11 cellular contexts compared by ENCODE assay signal in genomic region chr5:154238776-154239481, GRCh38. TPM values are rescaled to one million over a fixed set of nuclear protein-coding genes. Genes with fewer than 3 reads are reported as not detected.
DNase-seq lines count a peak whose midpoint lies in the region; ATAC-seq and TF ChIP-seq lines count a peak whose summit lies in the region.
"Had no signal": no experiment of that assay in that cellular context is flagged by ENCODE, and none has a peak within 500 bp of the region (broad histone marks: within the 10 kb centered on the region; RNA-seq: fewer than 3 reads in every experiment).

No MANE protein-coding gene starts in this region.

- H3K27ac ChIP-seq in rectal smooth muscle tissue (ENCODE audit: low read depth, low read length) (peak overlapping the region; percentile 11), upper lobe of right lung (no peak overlapping the region), hepatocyte (no peak overlapping the region)
- no peak overlapping the region for H3K27ac ChIP-seq in CD8-positive, alpha-beta memory T cell (ENCODE audit: low read depth, low read length)

- intact Hi-C loops in upper lobe of right lung (cut with DNase I), result no loop called here

- DNase-seq in NCI-H82 (lab: John Stamatoyannopoulos, UW) (peak; percentile 5), NCI-H82 treated with DMSO at 0.1 percent for 48 hours (lab: John Stamatoyannopoulos, UW; ENCODE audit: unreplicated experiment) (no peak), upper lobe of right lung (no peak), hepatocyte (ENCODE audit: low spot score) (no peak)
- DNase-seq in CD8-positive, alpha-beta memory T cell, result no peak
- DNase-seq: 8988T; activated CD8-positive, alpha-beta T cell treated with anti-CD3 and anti-CD28 coated beads for 36 hours; KBM-7 had no signal

- H4K20me1 ChIP-seq in hepatocyte (ENCODE audit: insufficient read depth, poor library complexity, severe bottlenecking), result no peaks in the 10 kb centered on the region

- CTCF ChIA-PET in CD8-positive, alpha-beta memory T cell (lab: Charles Lee), result interaction anchor here (0.5 to 3.1 kb wide), 3 partner anchors 23 to 476 kb away, joined by 3 to 15 read pairs (median 3); no protein-coding TSS in a partner anchor

- no peak overlapping the region for H2AFZ ChIP-seq in hepatocyte

- no peaks in the 10 kb centered on the region for H3K9me3 ChIP-seq in upper lobe of right lung
- no peaks in the 10 kb centered on the region for H3K9me3 ChIP-seq in hepatocyte (ENCODE audit: low read depth)
- no peaks in the 10 kb centered on the region for H3K9me3 ChIP-seq in CD8-positive, alpha-beta memory T cell (ENCODE audit: low read length)

- H3K36me3 ChIP-seq in rectal smooth muscle tissue (ENCODE audit: control insufficient read depth, insufficient read depth, low read length) (no peaks in the 10 kb centered on the region), upper lobe of right lung (no peaks in the 10 kb centered on the region), hepatocyte (replicated peaks; ENCODE audit: insufficient read depth, low read depth) (no peaks in the 10 kb centered on the region)
- no peaks in the 10 kb centered on the region for H3K36me3 ChIP-seq in CD8-positive, alpha-beta memory T cell (ENCODE audit: insufficient read depth, low read length)

- no peak overlapping the region for H3K4me3 Mint-ChIP-seq in CD8-positive, alpha-beta memory T cell
- H3K4me3 Mint-ChIP-seq: activated CD8-positive, alpha-beta T cell treated with anti-CD3 and anti-CD28 coated beads for 36 hours had no signal

- POLR2A ChIA-PET in CD8-positive, alpha-beta memory T cell (lab: Charles Lee), result interaction anchor here (0.8 kb wide), 1 partner anchor 23 kb away, joined by 3 read pairs; no protein-coding TSS in a partner anchor

- H3K9me3 Mint-ChIP-seq in CD8-positive, alpha-beta memory T cell, result no peaks in the 10 kb centered on the region
- H3K9me3 Mint-ChIP-seq: activated CD8-positive, alpha-beta T cell treated with anti-CD3 and anti-CD28 coated beads for 36 hours had no signal

- peaks cover 42 to 86% (median 52%) of the 10 kb centered on the region in 3 donors for H3K4me1 Mint-ChIP-seq in CD8-positive, alpha-beta memory T cell

- WGBS in hepatocyte (ENCODE audit: low lambda C conversion rate, missing lambda C conversion rate), result 79% methylated on average over 10 of the region's 10 CpGs

- H3K27me3 ChIP-seq in rectal smooth muscle tissue (ENCODE audit: control insufficient read depth, insufficient read depth, low read length) (no peaks in the 10 kb centered on the region), upper lobe of right lung (no peaks in the 10 kb centered on the region), hepatocyte (no peaks in the 10 kb centered on the region)
- no peaks in the 10 kb centered on the region for H3K27me3 ChIP-seq in CD8-positive, alpha-beta memory T cell (ENCODE audit: insufficient read depth, low read length, poor library complexity, severe bottlenecking)

- H3K4me1 ChIP-seq in rectal smooth muscle tissue (ENCODE audit: control insufficient read depth, insufficient read depth, low read length), result peaks cover 7% of the 10 kb centered on the region
- H3K4me1 ChIP-seq in upper lobe of right lung, result no peaks in the 10 kb centered on the region
- H3K4me1 ChIP-seq in hepatocyte (ENCODE audit: insufficient read depth), result peaks cover 25% of the 10 kb centered on the region
- H3K4me1 ChIP-seq in CD8-positive, alpha-beta memory T cell (ENCODE audit: insufficient read depth, low read length), result no peaks in the 10 kb centered on the region

- peaks cover 0 to 6% (median 1%) of the 10 kb centered on the region in 3 donors for H3K36me3 Mint-ChIP-seq in CD8-positive, alpha-beta memory T cell

- no peak overlapping the region for H3K4me2 ChIP-seq in hepatocyte

- peaks cover 5% of the 10 kb centered on the region for H3K79me2 ChIP-seq in hepatocyte

- H3K27me3 Mint-ChIP-seq in CD8-positive, alpha-beta memory T cell, result no peaks in the 10 kb centered on the region
- H3K27me3 Mint-ChIP-seq: activated CD8-positive, alpha-beta T cell treated with anti-CD3 and anti-CD28 coated beads for 36 hours had no signal

- ATAC-seq in HG02610 (IDR thresholded peaks at IDR 0.05; ENCODE audit: unreplicated experiment) (peak; percentile 61), HG03575 (IDR thresholded peaks at IDR 0.05; ENCODE audit: extremely low read depth, insufficient number of reproducible peaks, low FRiP score, unreplicated experiment) (peak; percentile 33), upper lobe of right lung (no peak)
- ATAC-seq: activated CD8-positive, alpha-beta T cell treated with anti-CD3 and anti-CD28 coated beads for 36 hours had no signal

- TF ChIP-seq CTCF in upper lobe of right lung (IDR thresholded peaks at IDR 0.05) (no peak), hepatocyte (IDR thresholded peaks at IDR 0.05; ENCODE audit: poor library complexity) (no peak)

- H3K4me3 ChIP-seq in rectal smooth muscle tissue (ENCODE audit: low read length) (no peak overlapping the region), upper lobe of right lung (no peak overlapping the region), hepatocyte (no peak overlapping the region)
- no peak overlapping the region for H3K4me3 ChIP-seq in CD8-positive, alpha-beta memory T cell (ENCODE audit: low read length)

- H3K9me2 ChIP-seq in hepatocyte (replicated peaks; ENCODE audit: insufficient read depth), result no peaks in the 10 kb centered on the region

- no peak overlapping the region for H3K9ac ChIP-seq in rectal smooth muscle tissue (ENCODE audit: low read length)

- H3K27ac Mint-ChIP-seq in CD8-positive, alpha-beta memory T cell, result peak overlapping the region in 1 of 8 donors; percentile 17
- H3K27ac Mint-ChIP-seq: activated CD8-positive, alpha-beta T cell treated with anti-CD3 and anti-CD28 coated beads for 36 hours had no signal

RNA-seq across cellular contexts. Expression of gene GALNT10, which starts 48.4 kb away (rescaled TPM):
- 93.8 TPM for total RNA-seq in upper lobe of right lung
- total RNA-seq in hepatocyte, result 41.3 and 45.9 TPM in 2 replicates
- 42.9 and 43.0 TPM in 2 replicates for polyA plus RNA-seq in hepatocyte
- 10 to 100 TPM; 28.0 to 32.1 TPM for total RNA-seq in CD8-positive, alpha-beta memory T cell
- polyA plus RNA-seq in CD8-positive, alpha-beta memory T cell, result 27.6 TPM
